Comparison of ENCODE assay signal across 32 cellular contexts in genomic region chr3:71186816-71187215, GRCh38.
DNase-seq lines count a peak whose midpoint lies in the region; ATAC-seq, FAIRE-seq and TF ChIP-seq lines count a peak whose summit lies in the region.
"Had no signal": no experiment of that assay in that cellular context is flagged by ENCODE, and none has a peak within 500 bp of the region (broad histone marks: within the 10 kb centered on the region; RNA-seq: fewer than 3 reads in every experiment).

No MANE protein-coding gene starts in this region.

- H3K36me3 ChIP-seq in CD8-positive, alpha-beta T cell (ENCODE audit: insufficient read depth, low read length), result no peaks in the 10 kb centered on the region
- H3K36me3 ChIP-seq in K562 (ENCODE audit: control insufficient read depth, insufficient read depth, low read length), result no peaks in the 10 kb centered on the region
- H3K36me3 ChIP-seq: adrenal gland, heart left ventricle, neural progenitor cell, Peyer's patch, right lobe of liver, thoracic aorta, WERI-Rb-1 had no signal

- 91% methylated on average over 2 of the region's 2 CpGs for WGBS in K562 (ENCODE audit: insufficient coverage, low coverage, missing lambda C conversion rate)

- no peaks in the 10 kb centered on the region for H3K9me3 Mint-ChIP-seq in CD8-positive, alpha-beta T cell
- H3K9me3 Mint-ChIP-seq: brain; CD4-positive, CD25-positive, alpha-beta regulatory T cell; effector memory CD8-positive, alpha-beta T cell; neural progenitor cell had no signal

- H3K9me3 ChIP-seq in CD8-positive, alpha-beta T cell (ENCODE audit: low read length), result no peaks in the 10 kb centered on the region
- no peaks in the 10 kb centered on the region for H3K9me3 ChIP-seq in K562 (replicated peaks; ENCODE audit: control insufficient read depth, insufficient read depth, low read depth, low read length)
- H3K9me3 ChIP-seq: adrenal gland, heart left ventricle, right lobe of liver, thoracic aorta had no signal

- no peak overlapping the region for H3K27ac ChIP-seq in CD8-positive, alpha-beta T cell (ENCODE audit: low read depth, low read length)
- no peak overlapping the region for H3K27ac ChIP-seq in K562 (ENCODE audit: extremely low read depth, low read depth, low read length)
- H3K27ac ChIP-seq: adrenal gland, coronary artery, foreskin keratinocyte, GM23248, heart left ventricle, neural progenitor cell, thoracic aorta, WERI-Rb-1 had no signal

- in situ Hi-C loops in K562 (cut with MboI), result no loop called here

- ATAC-seq in CD8-positive, alpha-beta T cell, result no peak
- ATAC-seq in K562, result no peak
- no peak for ATAC-seq in GM21528 (IDR thresholded peaks at IDR 0.05; ENCODE audit: low FRiP score, unreplicated experiment)
- ATAC-seq in HG02884 (IDR thresholded peaks at IDR 0.05; ENCODE audit: unreplicated experiment), result no peak
- ATAC-seq: heart left ventricle had no signal

- H3K4me1 ChIP-seq in CD8-positive, alpha-beta T cell (ENCODE audit: insufficient read depth, low read length), result peaks cover 14% of the 10 kb centered on the region
- H3K4me1 ChIP-seq in K562 (replicated peaks in 1 of 2; ENCODE audit: control insufficient read depth in 2 of 2, insufficient read depth in 2 of 2, low read length in 2 of 2), result peaks cover 0 to 25% of the 10 kb centered on the region in 2 experiments; a peak in 3 of 5 replicates
- H3K4me1 ChIP-seq: foreskin keratinocyte, Peyer's patch had no signal

- H4K20me1 ChIP-seq in K562 (replicated peaks; ENCODE audit: control insufficient read depth, insufficient read depth, low read length), result no peaks in the 10 kb centered on the region

- no peak for TF ChIP-seq POLR2A in K562 (conservative IDR thresholded peaks at IDR 0.05)

- H2AFZ ChIP-seq in K562 (ENCODE audit: low read depth, low read length), result no peak overlapping the region
- H2AFZ ChIP-seq: GM23248, neural progenitor cell had no signal

- peaks cover 50% of the 10 kb centered on the region for H3K4me1 Mint-ChIP-seq in CD8-positive, alpha-beta T cell (ENCODE audit: low read depth)
- H3K4me1 Mint-ChIP-seq: neural progenitor cell had no signal

- no peak for TF ChIP-seq RAD21 in K562 (CRISPR knock-in tag; conservative IDR thresholded peaks at IDR 0.05 in 1 of 2, IDR thresholded peaks at IDR 0.05 in 1 of 2)

- DNase-seq in NCI-H748 (lab: John Stamatoyannopoulos, UW; ENCODE audit: unreplicated experiment) (peak; percentile 55), NCI-H748 treated with DMSO at 0.1 percent for 48 hours (lab: John Stamatoyannopoulos, UW) (no peak), K562 (ENCODE audit: extremely low read depth in 1 of 4, low spot score in 3 of 4) (no peak), mucosa of gallbladder (ENCODE audit: low spot score) (peak; percentile 30), NCI-H510A (lab: John Stamatoyannopoulos, UW) (no peak)
- DNase-seq in CD8-positive, alpha-beta T cell, result no peak
- DNase-seq: 8988T; activated CD4-positive, alpha-beta T cell treated with anti-CD3 and anti-CD28 coated beads, Interleukin-2, amount 50 U/mL, for 1 hour; adrenal gland; effector memory CD8-positive, alpha-beta T cell; heart left ventricle; kidney; NCI-H1092; NCI-H2029; NCI-H526; Peyer's patch; stimulated activated CD4-positive, alpha-beta T cell treated with anti-CD3 and anti-CD28 coated beads, Interleukin-4, amount 100 ng/mL, for 4 hours; stimulated activated naive B cell treated with anti-CD40 and anti-IgM and Interleukin-4, amounts not matched to agents 10 μg/mL and 1 μg/mL and 100 μg/mL, for 72 hours; T-helper 9 cell; WERI-Rb-1 had no signal

- H3K27me3 Mint-ChIP-seq in CD8-positive, alpha-beta T cell (ENCODE audit: low read depth), result no peaks in the 10 kb centered on the region
- H3K27me3 Mint-ChIP-seq: brain; CD4-positive, CD25-positive, alpha-beta regulatory T cell; effector memory CD8-positive, alpha-beta T cell; stimulated activated naive B cell treated with anti-CD40 and anti-IgM and Interleukin-4, amounts not matched to agents 10 μg/mL and 1 μg/mL and 100 μg/mL, for 72 hours had no signal

- CTCF ChIA-PET in CD8-positive, alpha-beta T cell (lab: Charles Lee), result no interaction called here
- CTCF ChIA-PET in K562 (lab: Yijun Ruan, JAX; ENCODE audit: low intra/inter-chr PET ratio), result no interaction called here

- H3K36me3 Mint-ChIP-seq in CD8-positive, alpha-beta T cell, result peaks cover 68% of the 10 kb centered on the region
- H3K36me3 Mint-ChIP-seq: brain, neural progenitor cell had no signal

- H3K27me3 ChIP-seq in CD8-positive, alpha-beta T cell (ENCODE audit: insufficient read depth, low read length), result no peaks in the 10 kb centered on the region
- H3K27me3 ChIP-seq in K562 (ENCODE audit: control insufficient read depth in 2 of 2, insufficient read depth in 2 of 2, low read length in 2 of 2), result no peaks in the 10 kb centered on the region
- H3K27me3 ChIP-seq: adrenal gland, foreskin keratinocyte, heart left ventricle, neural progenitor cell, Peyer's patch, right lobe of liver had no signal

- intact Hi-C loops in CD8-positive, alpha-beta T cell (cut with DNase I, micrococcal nuclease), result loop anchor here in 1 of 2 experiments (5.0 kb wide), 1 partner anchor 40 kb away; no protein-coding TSS in a partner anchor
- intact Hi-C loops in K562 (cut with micrococcal nuclease), result no loop called here

- no peak for TF ChIP-seq EP300 in K562 (IDR thresholded peaks at IDR 0.05; ENCODE audit: low read length)

- no peak for TF ChIP-seq CTCF in CD8-positive, alpha-beta T cell (IDR thresholded peaks at IDR 0.05)
- TF ChIP-seq CTCF in K562 (IDR thresholded peaks at IDR 0.05 in 2 of 3, conservative IDR thresholded peaks at IDR 0.05 in 1 of 3; ENCODE audit: insufficient read depth in 2 of 3, low read depth in 1 of 3, low read length in 3 of 3), result no peak

- no peak overlapping the region for H3K4me3 Mint-ChIP-seq in CD8-positive, alpha-beta T cell
- H3K4me3 Mint-ChIP-seq: brain; CD4-positive, CD25-positive, alpha-beta regulatory T cell; effector memory CD8-positive, alpha-beta T cell; neural progenitor cell; stimulated activated naive B cell treated with anti-CD40 and anti-IgM and Interleukin-4, amounts not matched to agents 10 μg/mL and 1 μg/mL and 100 μg/mL, for 72 hours had no signal

- H3K27ac Mint-ChIP-seq in CD8-positive, alpha-beta T cell, result peak overlapping the region; percentile 86
- H3K27ac Mint-ChIP-seq: brain, neural progenitor cell had no signal

- H3K9ac ChIP-seq in K562 (ENCODE audit: insufficient read depth in 1 of 2, low read depth in 2 of 2, low read length in 2 of 2), result no peak overlapping the region
- H3K9ac ChIP-seq: GM23248, neural progenitor cell had no signal

- H3K4me2 ChIP-seq in K562 (ENCODE audit: insufficient read depth, low read length), result no peak overlapping the region
- H3K4me2 ChIP-seq: neural progenitor cell had no signal

- no peaks in the 10 kb centered on the region for H3K9me1 ChIP-seq in K562 (ENCODE audit: control insufficient read depth, insufficient read depth, low read length)

- H3K79me2 ChIP-seq in K562 (ENCODE audit: control insufficient read depth, insufficient read depth, low read length), result no peaks in the 10 kb centered on the region

- H3K4me3 ChIP-seq in CD8-positive, alpha-beta T cell (ENCODE audit: low read depth, low read length), result no peak overlapping the region
- H3K4me3 ChIP-seq in K562, result no peak overlapping the region
- H3K4me3 ChIP-seq: adrenal gland, coronary artery, GM23248, heart left ventricle, lung, neural progenitor cell, Peyer's patch, right lobe of liver, thoracic aorta had no signal

- FAIRE-seq in K562 (lab: Jason Lieb, UNC), result peak; percentile 11
- FAIRE-seq: GM12892, kidney had no signal

- POLR2A ChIA-PET in CD8-positive, alpha-beta T cell (lab: Charles Lee), result interaction anchor here (0.6 kb wide), 1 partner anchor 21 kb away, joined by 4 read pairs; no protein-coding TSS in a partner anchor
- POLR2A ChIA-PET in K562 (lab: Yijun Ruan, JAX), result no interaction called here

- BruUV-seq in K562 (replicated peaks; lab: Mats Ljungman, UMichigan), result no TSS peak

TF ChIP-seq in K562, 482 proteins besides CTCF, POLR2A, EP300 and RAD21 (continues in another document):
- TF ChIP-seq ZNF253 (CRISPR knock-in tag; conservative IDR thresholded peaks at IDR 0.05) (no peak), NR2F6 (CRISPR knock-in tag; IDR thresholded peaks at IDR 0.05) (no peak), NFXL1 (CRISPR knock-in tag; IDR thresholded peaks at IDR 0.05) (no peak), SMARCE1 (IDR thresholded peaks at IDR 0.05) (no peak), ZSCAN29 (IDR thresholded peaks at IDR 0.05) (no peak)
- TF ChIP-seq, protein P1, sequence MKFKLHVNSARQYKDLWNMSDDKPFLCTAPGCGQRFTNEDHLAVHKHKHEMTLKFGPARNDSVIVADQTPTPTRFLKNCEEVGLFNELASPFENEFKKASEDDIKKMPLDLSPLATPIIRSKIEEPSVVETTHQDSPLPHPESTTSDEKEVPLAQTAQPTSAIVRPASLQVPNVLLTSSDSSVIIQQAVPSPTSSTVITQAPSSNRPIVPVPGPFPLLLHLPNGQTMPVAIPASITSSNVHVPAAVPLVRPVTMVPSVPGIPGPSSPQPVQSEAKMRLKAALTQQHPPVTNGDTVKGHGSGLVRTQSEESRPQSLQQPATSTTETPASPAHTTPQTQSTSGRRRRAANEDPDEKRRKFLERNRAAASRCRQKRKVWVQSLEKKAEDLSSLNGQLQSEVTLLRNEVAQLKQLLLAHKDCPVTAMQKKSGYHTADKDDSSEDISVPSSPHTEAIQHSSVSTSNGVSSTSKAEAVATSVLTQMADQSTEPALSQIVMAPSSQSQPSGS (CRISPR knock-in tag; IDR thresholded peaks at IDR 0.05), result no peak
- TF ChIP-seq, protein P2, sequence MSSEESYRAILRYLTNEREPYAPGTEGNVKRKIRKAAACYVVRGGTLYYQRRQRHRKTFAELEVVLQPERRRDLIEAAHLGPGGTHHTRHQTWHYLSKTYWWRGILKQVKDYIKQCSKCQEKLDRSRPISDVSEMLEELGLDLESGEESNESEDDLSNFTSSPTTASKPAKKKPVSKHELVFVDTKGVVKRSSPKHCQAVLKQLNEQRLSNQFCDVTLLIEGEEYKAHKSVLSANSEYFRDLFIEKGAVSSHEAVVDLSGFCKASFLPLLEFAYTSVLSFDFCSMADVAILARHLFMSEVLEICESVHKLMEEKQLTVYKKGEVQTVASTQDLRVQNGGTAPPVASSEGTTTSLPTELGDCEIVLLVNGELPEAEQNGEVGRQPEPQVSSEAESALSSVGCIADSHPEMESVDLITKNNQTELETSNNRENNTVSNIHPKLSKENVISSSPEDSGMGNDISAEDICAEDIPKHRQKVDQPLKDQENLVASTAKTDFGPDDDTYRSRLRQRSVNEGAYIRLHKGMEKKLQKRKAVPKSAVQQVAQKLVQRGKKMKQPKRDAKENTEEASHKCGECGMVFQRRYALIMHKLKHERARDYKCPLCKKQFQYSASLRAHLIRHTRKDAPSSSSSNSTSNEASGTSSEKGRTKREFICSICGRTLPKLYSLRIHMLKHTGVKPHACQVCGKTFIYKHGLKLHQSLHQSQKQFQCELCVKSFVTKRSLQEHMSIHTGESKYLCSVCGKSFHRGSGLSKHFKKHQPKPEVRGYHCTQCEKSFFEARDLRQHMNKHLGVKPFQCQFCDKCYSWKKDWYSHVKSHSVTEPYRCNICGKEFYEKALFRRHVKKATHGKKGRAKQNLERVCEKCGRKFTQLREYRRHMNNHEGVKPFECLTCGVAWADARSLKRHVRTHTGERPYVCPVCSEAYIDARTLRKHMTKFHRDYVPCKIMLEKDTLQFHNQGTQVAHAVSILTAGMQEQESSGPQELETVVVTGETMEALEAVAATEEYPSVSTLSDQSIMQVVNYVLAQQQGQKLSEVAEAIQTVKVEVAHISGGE (CRISPR knock-in tag; IDR thresholded peaks at IDR 0.05), result no peak

Comparison
In these comparisons a context has a peak if more than half of its experiments do, and no peak if none do; other contexts are left out.
1. DNase-seq: peak in NCI-H748 (single experiment) and mucosa of gallbladder (single experiment); none in NCI-H748 treated with DMSO at 0.1 percent for 48 hours (single experiment), CD8-positive, alpha-beta T cell (0 of 7), K562 (0 of 4) and NCI-H510A (single experiment).